In genomic region chr22:45460288-45461109, GRCh38 we compare ENCODE assay signal across 16 cellular contexts. TPM values are rescaled to one million over a fixed set of nuclear protein-coding genes. Genes with fewer than 3 reads are reported as not detected.
DNase-seq lines count a peak whose midpoint lies in the region; ATAC-seq, FAIRE-seq and TF ChIP-seq lines count a peak whose summit lies in the region.
"Had no signal": no experiment of that assay in that cellular context is flagged by ENCODE, and none has a peak within 500 bp of the region (broad histone marks: within the 10 kb centered on the region; RNA-seq: fewer than 3 reads in every experiment).

No MANE protein-coding gene starts in this region.

- H3K27me3 Mint-ChIP-seq in activated CD8-positive, alpha-beta memory T cell treated with anti-CD3 and anti-CD28 coated beads, Interleukin-2, amount 10 ng/mL, durations not matched to agents 7 days and 5 days: peaks cover 9% of the 10 kb centered on the region
- no peaks in the 10 kb centered on the region for H3K27me3 Mint-ChIP-seq in CD8-positive, alpha-beta T cell (ENCODE audit: low read depth)

- intact Hi-C loops in left colon (cut with DNase I, micrococcal nuclease): no loop called here
- intact Hi-C loops in CD8-positive, alpha-beta T cell (cut with DNase I, micrococcal nuclease): no loop called here

- H3K4me3 Mint-ChIP-seq in activated CD8-positive, alpha-beta memory T cell treated with anti-CD3 and anti-CD28 coated beads, Interleukin-2, amount 10 ng/mL, durations not matched to agents 7 days and 5 days: no peak overlapping the region
- H3K4me3 Mint-ChIP-seq in CD8-positive, alpha-beta T cell: no peak overlapping the region
- H3K4me3 Mint-ChIP-seq: CD14-positive monocyte had no signal

- H3K4me1 Mint-ChIP-seq in activated CD8-positive, alpha-beta memory T cell treated with anti-CD3 and anti-CD28 coated beads, Interleukin-2, amount 10 ng/mL, durations not matched to agents 7 days and 5 days: no peaks in the 10 kb centered on the region
- H3K4me1 Mint-ChIP-seq in CD8-positive, alpha-beta T cell (ENCODE audit: low read depth): no peaks in the 10 kb centered on the region
- H3K4me1 Mint-ChIP-seq: CD14-positive monocyte had no signal

- no peaks in the 10 kb centered on the region for H3K79me2 ChIP-seq in smooth muscle cell (ENCODE audit: low read depth)

- POLR2A ChIA-PET in CD8-positive, alpha-beta T cell (lab: Charles Lee): no interaction called here

- DNase-seq in left colon (peak; percentile 23 to 49), smooth muscle cell (lab: John Stamatoyannopoulos, UW; ENCODE audit: unreplicated experiment) (no peak), NAMALWA (ENCODE audit: low spot score) (no peak)
- no peak for DNase-seq in activated CD8-positive, alpha-beta memory T cell treated with anti-CD3 and anti-CD28 coated beads, Interleukin-2, amount 10 ng/mL, durations not matched to agents 7 days and 5 days
- DNase-seq in CD8-positive, alpha-beta T cell: no peak
- DNase-seq: activated CD8-positive, alpha-beta memory T cell treated with anti-CD3 and anti-CD28 coated beads, Interleukin-2, amount 50 U/mL, for 48 hours; NCI-H1105; NCI-H69; SHP77 had no signal

- no peaks in the 10 kb centered on the region for H3K27me3 ChIP-seq in BLaER1 treated with 17β-estradiol and CSF1 and Interleukin-3, amounts not matched to agents 10 nM and 100 nM
- no peaks in the 10 kb centered on the region for H3K27me3 ChIP-seq in smooth muscle cell (ENCODE audit: low read depth)
- no peaks in the 10 kb centered on the region for H3K27me3 ChIP-seq in CD8-positive, alpha-beta T cell (ENCODE audit: insufficient read depth, low read length)
- H3K27me3 ChIP-seq: adrenal gland had no signal

- H3K27ac ChIP-seq in BLaER1 treated with 17β-estradiol and CSF1 and Interleukin-3, amounts not matched to agents 10 nM and 100 nM: peak overlapping the region in 5 of 11 experiments; percentile 34 to 63 (median 43); a peak in 8 of 22 replicates
- H3K27ac ChIP-seq in smooth muscle cell (ENCODE audit: low read depth): no peak overlapping the region
- no peak overlapping the region for H3K27ac ChIP-seq in CD8-positive, alpha-beta T cell (ENCODE audit: low read depth, low read length)
- H3K27ac ChIP-seq: VCaP had no signal

- no peaks in the 10 kb centered on the region for H3K36me3 Mint-ChIP-seq in activated CD8-positive, alpha-beta memory T cell treated with anti-CD3 and anti-CD28 coated beads, Interleukin-2, amount 10 ng/mL, durations not matched to agents 7 days and 5 days
- no peaks in the 10 kb centered on the region for H3K36me3 Mint-ChIP-seq in CD8-positive, alpha-beta T cell
- H3K36me3 Mint-ChIP-seq: CD14-positive monocyte had no signal

- no peak for TF ChIP-seq CTCF in smooth muscle cell (IDR thresholded peaks at IDR 0.05; ENCODE audit: borderline replicate concordance, insufficient read depth, poor library complexity, severe bottlenecking)
- no peak for TF ChIP-seq CTCF in CD8-positive, alpha-beta T cell (IDR thresholded peaks at IDR 0.05)

- no peaks in the 10 kb centered on the region for H4K20me1 ChIP-seq in BLaER1 treated with 17β-estradiol and CSF1 and Interleukin-3, amounts not matched to agents 10 nM and 100 nM
- H4K20me1 ChIP-seq in smooth muscle cell (ENCODE audit: low read depth): no peaks in the 10 kb centered on the region

- H3K9me3 Mint-ChIP-seq in activated CD8-positive, alpha-beta memory T cell treated with anti-CD3 and anti-CD28 coated beads, Interleukin-2, amount 10 ng/mL, durations not matched to agents 7 days and 5 days (ENCODE audit: low read depth): no peaks in the 10 kb centered on the region
- no peaks in the 10 kb centered on the region for H3K9me3 Mint-ChIP-seq in CD8-positive, alpha-beta T cell

- H3K4me1 ChIP-seq in BLaER1 treated with 17β-estradiol and CSF1 and Interleukin-3, amounts not matched to agents 10 nM and 100 nM: peaks cover 12 to 26% (median 20%) of the 10 kb centered on the region in 10 experiments; a peak in 19 of 20 replicates
- no peaks in the 10 kb centered on the region for H3K4me1 ChIP-seq in smooth muscle cell (ENCODE audit: low read depth)
- H3K4me1 ChIP-seq in CD8-positive, alpha-beta T cell (ENCODE audit: insufficient read depth, low read length): no peaks in the 10 kb centered on the region
- H3K4me1 ChIP-seq: adrenal gland had no signal

- H2AFZ ChIP-seq in smooth muscle cell (ENCODE audit: low read depth): peak overlapping the region; percentile 54

- CTCF ChIA-PET in activated CD8-positive, alpha-beta memory T cell treated with anti-CD3 and anti-CD28 coated beads, Interleukin-2, amount 10 ng/mL, durations not matched to agents 7 days and 5 days (lab: Charles Lee): interaction anchor here (0.7 kb wide), 1 partner anchor 403 kb away, joined by 3 read pairs; no protein-coding TSS in a partner anchor
- CTCF ChIA-PET in CD8-positive, alpha-beta T cell (lab: Charles Lee): interaction anchor here (0.6 to 1.8 kb wide), 2 partner anchors 27 to 117 kb away, joined by 3 to 4 read pairs; no protein-coding TSS in a partner anchor

- H3K9me3 ChIP-seq in BLaER1 treated with 17β-estradiol and CSF1 and Interleukin-3, amounts not matched to agents 10 nM and 100 nM (replicated peaks in 1 of 11): peaks cover 7 to 19% (median 13%) of the 10 kb centered on the region in 11 experiments
- H3K9me3 ChIP-seq in smooth muscle cell (replicated peaks; ENCODE audit: low read depth): no peaks in the 10 kb centered on the region
- no peaks in the 10 kb centered on the region for H3K9me3 ChIP-seq in CD8-positive, alpha-beta T cell (ENCODE audit: low read length)
- H3K9me3 ChIP-seq: adrenal gland had no signal

- FAIRE-seq in endometrium (lab: Jason Lieb, UNC): peak; percentile 94

- no peaks in the 10 kb centered on the region for H3K36me3 ChIP-seq in BLaER1 treated with 17β-estradiol and CSF1 and Interleukin-3, amounts not matched to agents 10 nM and 100 nM
- no peaks in the 10 kb centered on the region for H3K36me3 ChIP-seq in smooth muscle cell (ENCODE audit: low read depth)
- H3K36me3 ChIP-seq in CD8-positive, alpha-beta T cell (ENCODE audit: insufficient read depth, low read length): no peaks in the 10 kb centered on the region
- H3K36me3 ChIP-seq: adrenal gland had no signal

- H3F3A ChIP-seq in smooth muscle cell (ENCODE audit: low read depth): peaks cover 4% of the 10 kb centered on the region

- no peak overlapping the region for H3K4me3 ChIP-seq in BLaER1 treated with 17β-estradiol and CSF1 and Interleukin-3, amounts not matched to agents 10 nM and 100 nM
- no peak overlapping the region for H3K4me3 ChIP-seq in smooth muscle cell
- no peak overlapping the region for H3K4me3 ChIP-seq in CD8-positive, alpha-beta T cell (ENCODE audit: low read depth, low read length)
- H3K4me3 ChIP-seq: adrenal gland had no signal

- H3K4me2 ChIP-seq in BLaER1 treated with 17β-estradiol and CSF1 and Interleukin-3, amounts not matched to agents 10 nM and 100 nM: peak overlapping the region; percentile 20 to 79 (median 64)
- no peak overlapping the region for H3K4me2 ChIP-seq in smooth muscle cell

- ATAC-seq in left colon (no peak), HG03439 (IDR thresholded peaks at IDR 0.05; ENCODE audit: unreplicated experiment) (no peak)
- no peak for ATAC-seq in activated CD8-positive, alpha-beta memory T cell treated with anti-CD3 and anti-CD28 coated beads, Interleukin-2, amount 10 ng/mL, durations not matched to agents 7 days and 5 days
- no peak for ATAC-seq in CD8-positive, alpha-beta T cell

- WGBS in smooth muscle cell (ENCODE audit: low lambda C conversion rate): 56% methylated on average over 14 of the region's 14 CpGs

- H3K9ac ChIP-seq in BLaER1 treated with 17β-estradiol and CSF1 and Interleukin-3, amounts not matched to agents 10 nM and 100 nM: peak overlapping the region in 4 of 11 experiments; percentile 16 to 60 (median 38); a peak in 6 of 22 replicates
- H3K9ac ChIP-seq in smooth muscle cell (ENCODE audit: low read depth): no peak overlapping the region

- H3K27ac Mint-ChIP-seq in activated CD8-positive, alpha-beta memory T cell treated with anti-CD3 and anti-CD28 coated beads, Interleukin-2, amount 10 ng/mL, durations not matched to agents 7 days and 5 days: no peak overlapping the region
- no peak overlapping the region for H3K27ac Mint-ChIP-seq in CD8-positive, alpha-beta T cell

RNA-seq across cellular contexts. Expression of gene FBLN1, which starts 42.2 kb away (rescaled TPM):
- 100 to 1,000 TPM in 1 of 2 donors, 10 to 100 TPM in 1; 51.8 to 114 TPM for total RNA-seq in left colon
- total RNA-seq in smooth muscle cell: 86.4 and 90.9 TPM in 2 replicates
- 288 and 296 TPM in 2 replicates for polyA plus RNA-seq in smooth muscle cell
- total RNA-seq in activated CD8-positive, alpha-beta memory T cell treated with anti-CD3 and anti-CD28 coated beads, Interleukin-2, amount 10 ng/mL, durations not matched to agents 7 days and 5 days: under 1 TPM in 1 of 2 experiments, not detected in 1; 0.42 TPM
- not detected for total RNA-seq in CD8-positive, alpha-beta T cell

RNA-seq across cellular contexts. Expression of gene RIBC2, which starts 47.0 kb away (rescaled TPM):
- total RNA-seq in left colon: 1 to 10 TPM in 1 of 2 donors, under 1 TPM in 1; 0.84 to 1.2 TPM
- 1.2 and 1.6 TPM in 2 replicates for total RNA-seq in smooth muscle cell
- 1.8 and 2.6 TPM in 2 replicates for polyA plus RNA-seq in smooth muscle cell
- 10 to 100 TPM; 12.8 to 16.2 TPM for total RNA-seq in activated CD8-positive, alpha-beta memory T cell treated with anti-CD3 and anti-CD28 coated beads, Interleukin-2, amount 10 ng/mL, durations not matched to agents 7 days and 5 days
- total RNA-seq in CD8-positive, alpha-beta T cell: under 1 TPM; 0.67 to 0.98 TPM
- polyA plus RNA-seq: CD14-positive monocyte, neural cell had no signal

RNA-seq across cellular contexts. Expression of gene SMC1B, which starts 47.1 kb away (rescaled TPM):
- total RNA-seq in left colon: not detected
- total RNA-seq in smooth muscle cell: not detected in 2 replicates
- polyA plus RNA-seq in smooth muscle cell: 0.06 TPM in 1 of 2 replicates, not detected in the other
- 1 to 10 TPM in 1 of 2 experiments, under 1 TPM in 1; 0.68 to 2.4 TPM for total RNA-seq in activated CD8-positive, alpha-beta memory T cell treated with anti-CD3 and anti-CD28 coated beads, Interleukin-2, amount 10 ng/mL, durations not matched to agents 7 days and 5 days
- total RNA-seq in CD8-positive, alpha-beta T cell: not detected
- total RNA-seq: adrenal gland had no signal
- polyA plus RNA-seq: adrenal gland, CD14-positive monocyte, neural cell had no signal

Comparison
In these comparisons a context has a peak if more than half of its experiments do, and no peak if none do; other contexts are left out.
1. DNase-seq: peak in left colon (2 of 2); none in smooth muscle cell (single experiment), NAMALWA (single experiment), activated CD8-positive, alpha-beta memory T cell treated with anti-CD3 and anti-CD28 coated beads, Interleukin-2, amount 10 ng/mL, durations not matched to agents 7 days and 5 days (single experiment) and CD8-positive, alpha-beta T cell (0 of 7).
2. RNA of gene FBLN1, which starts 42.2 kb away (total RNA-seq): 51.8 to 114 TPM in left colon and 86.4 to 90.9 TPM in smooth muscle cell; 0.42 TPM in activated CD8-positive, alpha-beta memory T cell treated with anti-CD3 and anti-CD28 coated beads, Interleukin-2, amount 10 ng/mL, durations not matched to agents 7 days and 5 days and not detected in CD8-positive, alpha-beta T cell; every median in the first group is over 10 times any median in the second.